Comparison of ENCODE assay signal across 18 cellular contexts in the genomic region with DNA sequence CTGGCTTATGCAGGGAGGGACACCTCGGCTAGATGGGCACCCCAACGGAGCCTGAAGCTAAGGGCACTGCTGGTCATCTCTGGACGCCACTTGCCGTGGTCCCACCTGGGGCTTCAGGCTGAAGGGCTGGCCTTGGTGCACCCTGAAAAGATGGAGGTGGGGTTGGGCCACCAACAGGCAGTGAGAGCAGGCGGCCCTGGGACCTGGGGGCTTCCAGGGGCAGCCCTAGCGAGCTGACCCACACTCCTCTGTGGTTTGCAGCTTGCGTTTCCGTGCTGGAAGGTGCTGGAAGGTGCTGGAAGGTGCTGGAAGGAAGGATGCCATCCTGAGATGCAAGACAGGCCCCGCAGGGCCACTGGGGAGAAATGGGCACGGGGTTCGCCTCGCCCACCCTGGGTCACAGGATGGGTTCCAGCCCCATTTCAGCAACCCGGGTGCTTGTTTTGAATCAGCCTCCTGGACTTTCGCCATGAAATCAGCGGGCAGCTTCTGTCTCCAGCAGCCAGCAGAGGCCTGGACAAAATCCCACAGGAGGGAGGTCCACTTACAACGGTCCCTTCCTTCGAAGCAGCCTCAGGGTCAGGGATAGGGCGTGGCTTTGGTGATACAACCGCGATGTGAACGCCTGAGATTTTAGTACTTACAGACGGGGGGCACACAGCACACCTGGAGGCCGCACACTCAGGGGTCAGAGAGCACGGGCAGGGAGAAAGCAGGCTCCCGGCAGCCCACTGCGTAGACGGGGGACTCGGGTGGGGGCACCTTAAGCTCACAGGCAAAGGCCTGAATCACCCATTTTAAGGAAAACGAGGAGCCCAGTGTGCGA.
"Had no signal": no experiment of that assay in that cellular context is flagged by ENCODE, and none has a peak within 500 bp of the region (broad histone marks: within the 10 kb centered on the region; RNA-seq: fewer than 3 reads in every experiment).

No MANE protein-coding gene starts in this region.

- H3K9me3 Mint-ChIP-seq: activated naive CD4-positive, alpha-beta T cell treated with anti-CD3 and anti-CD28 coated beads for 36 hours; central memory CD8-positive, alpha-beta T cell; neural crest cell had no signal

- ATAC-seq: body of pancreas, gastroesophageal sphincter, heart left ventricle, right lobe of liver had no signal

- H3K9me3 ChIP-seq: body of pancreas, esophagus muscularis mucosa, gastroesophageal sphincter, heart left ventricle, ovary, right lobe of liver, thoracic aorta had no signal

- H3K27ac Mint-ChIP-seq: activated naive CD4-positive, alpha-beta T cell treated with anti-CD3 and anti-CD28 coated beads for 36 hours had no signal

- H3K4me3 ChIP-seq: body of pancreas, esophagus muscularis mucosa, gastroesophageal sphincter, heart left ventricle, lung, ovary, right lobe of liver, thoracic aorta had no signal

- H3K36me3 ChIP-seq: esophagus muscularis mucosa, gastroesophageal sphincter, heart left ventricle, ovary, right lobe of liver, thoracic aorta, WERI-Rb-1 had no signal

- H3K4me1 Mint-ChIP-seq: central memory CD8-positive, alpha-beta T cell had no signal

- H3K4me3 Mint-ChIP-seq: activated naive CD4-positive, alpha-beta T cell treated with anti-CD3 and anti-CD28 coated beads for 36 hours; central memory CD8-positive, alpha-beta T cell; neural crest cell had no signal

- H3K27me3 ChIP-seq: body of pancreas, ovary, right lobe of liver had no signal

- H3K27ac ChIP-seq: body of pancreas, esophagus muscularis mucosa, gastroesophageal sphincter, heart left ventricle, ovary, right lobe of liver, thoracic aorta, WERI-Rb-1 had no signal

- DNase-seq: activated CD4-positive, alpha-beta T cell treated with anti-CD3 and anti-CD28 coated beads for 1 hour; activated naive CD4-positive, alpha-beta T cell treated with anti-CD3 and anti-CD28 coated beads for 36 hours; body of pancreas; effector CD8-positive, alpha-beta T cell; small intestine; stimulated activated CD4-positive, alpha-beta T cell treated with anti-CD3 and anti-CD28 coated beads, Interleukin-4, amount 100 ng/mL, for 1 hour; SW 1271; T-helper 2 cell; WERI-Rb-1 had no signal

- H3K4me1 ChIP-seq: body of pancreas, gastroesophageal sphincter, heart left ventricle, right lobe of liver had no signal
